In the genomic region with DNA sequence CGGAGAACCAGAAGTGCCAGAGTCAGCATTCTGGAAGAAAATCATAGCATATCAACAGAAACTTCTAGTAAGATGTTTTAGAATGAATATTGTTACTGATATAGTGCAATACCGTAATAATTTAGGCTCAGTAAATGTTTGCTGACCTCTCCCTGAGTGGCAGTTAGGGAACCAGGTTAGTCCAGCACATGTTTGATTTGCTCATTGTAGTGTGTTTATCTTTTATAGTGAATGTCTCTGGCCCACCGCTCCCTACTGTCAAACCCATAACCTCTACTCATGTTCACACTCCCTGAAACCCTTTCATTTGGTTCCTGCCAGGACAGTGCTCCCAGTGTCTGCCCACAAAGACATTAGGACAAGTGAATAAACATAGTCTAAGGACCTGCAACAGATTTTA, we compare ENCODE assay signal across 35 cellular contexts.
"Had no signal": no experiment of that assay in that cellular context is flagged by ENCODE, and none has a peak within 500 bp of the region (broad histone marks: within the 10 kb centered on the region; RNA-seq: fewer than 3 reads in every experiment).

No MANE protein-coding gene starts in this region.

- H3K27ac ChIP-seq: adrenal gland, body of pancreas, esophagus muscularis mucosa, foreskin keratinocyte, gastrocnemius medialis, heart right ventricle, WERI-Rb-1 had no signal

- ATAC-seq: activated CD4-positive, CD25-positive, alpha-beta regulatory T cell treated with anti-CD3 and anti-CD28 coated beads, Interleukin-2, amount 50 U/mL, for 24 hours; activated CD8-positive, alpha-beta memory T cell treated with anti-CD3 and anti-CD28 coated beads, Interleukin-2, amount 10 ng/mL, durations not matched to agents 7 days and 5 days; activated CD8-positive, alpha-beta T cell treated with anti-CD3 and anti-CD28 coated beads, Interleukin-2, amount 10 ng/mL, durations not matched to agents 7 days and 5 days; activated naive CD8-positive, alpha-beta T cell treated with anti-CD3 and anti-CD28 coated beads, Interleukin-2, amount 50 U/mL, for 24 hours; body of pancreas; effector memory CD8-positive, alpha-beta T cell; foreskin keratinocyte; gastrocnemius medialis; heart right ventricle; T-helper 17 cell had no signal

- H3K4me1 Mint-ChIP-seq: activated B cell treated with CpG ODN at 0.5 μM for 24 hours; activated CD8-positive, alpha-beta memory T cell treated with anti-CD3 and anti-CD28 coated beads, Interleukin-2, amount 10 ng/mL, durations not matched to agents 7 days and 5 days; activated naive CD4-positive, alpha-beta T cell treated with anti-CD3 and anti-CD28 coated beads, Interleukin-2, amount 50 U/mL, for 24 hours; activated naive CD8-positive, alpha-beta T cell treated with anti-CD3 and anti-CD28 coated beads for 36 hours; activated naive CD8-positive, alpha-beta T cell treated with anti-CD3 and anti-CD28 coated beads, Interleukin-2, amount 50 U/mL, for 24 hours; T-helper 17 cell had no signal

- H3K36me3 Mint-ChIP-seq: activated CD8-positive, alpha-beta memory T cell treated with anti-CD3 and anti-CD28 coated beads, Interleukin-2, amount 10 ng/mL, durations not matched to agents 7 days and 5 days; activated naive CD4-positive, alpha-beta T cell treated with anti-CD3 and anti-CD28 coated beads, Interleukin-2, amount 50 U/mL, for 24 hours; activated naive CD8-positive, alpha-beta T cell treated with anti-CD3 and anti-CD28 coated beads for 36 hours had no signal

- H3K9me3 Mint-ChIP-seq: activated B cell treated with CpG ODN at 0.5 μM for 24 hours; activated naive CD4-positive, alpha-beta T cell treated with anti-CD3 and anti-CD28 coated beads for 36 hours; activated naive CD8-positive, alpha-beta T cell treated with anti-CD3 and anti-CD28 coated beads for 36 hours; activated T-helper 1 cell treated with anti-CD3 and anti-CD28 coated beads, Interleukin-12 subunit alpha, Interleukin-12 subunit beta, Interleukin-2, Interleukin-4 antibody, amounts not matched to agents 30 ng/mL and 10 ng/mL and 1 ng/mL, durations not matched to agents 14 hours and 24 hours and 36 hours; activated T-helper 2 cell treated with anti-CD3 and anti-CD28 coated beads, Interferon-gamma antibody, Interleukin-2, Interleukin-4, amounts not matched to agents 10 μg/mL and 5 μg/mL and 100 μg/mL, durations not matched to agents 14 hours and 24 hours and 36 hours; T-helper 2 cell treated with Interferon-gamma antibody and Interleukin-4, amounts not matched to agents 5 μg/mL and 100 μg/mL, for 36 hours had no signal

- H3K4me1 ChIP-seq: adrenal gland, body of pancreas, esophagus muscularis mucosa, foreskin keratinocyte, gastrocnemius medialis had no signal

- H3K27me3 ChIP-seq: adrenal gland, body of pancreas, esophagus muscularis mucosa, foreskin keratinocyte, gastrocnemius medialis, heart right ventricle had no signal

- H3K36me3 ChIP-seq: adrenal gland, gastrocnemius medialis, WERI-Rb-1 had no signal

- H3K27me3 Mint-ChIP-seq: activated B cell treated with CpG ODN at 0.5 μM for 24 hours; activated CD8-positive, alpha-beta memory T cell treated with anti-CD3 and anti-CD28 coated beads, Interleukin-2, amount 10 ng/mL, durations not matched to agents 7 days and 5 days; activated naive CD4-positive, alpha-beta T cell treated with anti-CD3 and anti-CD28 coated beads, Interleukin-2, amount 50 U/mL, for 24 hours; activated naive CD8-positive, alpha-beta T cell treated with anti-CD3 and anti-CD28 coated beads for 36 hours; activated naive CD8-positive, alpha-beta T cell treated with anti-CD3 and anti-CD28 coated beads, Interleukin-2, amount 50 U/mL, for 24 hours; effector memory CD8-positive, alpha-beta T cell; T-helper 17 cell had no signal

- H3K4me3 Mint-ChIP-seq: activated B cell treated with CpG ODN at 0.5 μM for 24 hours; activated CD8-positive, alpha-beta memory T cell treated with anti-CD3 and anti-CD28 coated beads, Interleukin-2, amount 10 ng/mL, durations not matched to agents 7 days and 5 days; activated CD8-positive, alpha-beta T cell treated with anti-CD3 and anti-CD28 coated beads, Interleukin-2, amount 10 ng/mL, durations not matched to agents 7 days and 5 days; activated naive CD4-positive, alpha-beta T cell treated with anti-CD3 and anti-CD28 coated beads for 36 hours; activated naive CD4-positive, alpha-beta T cell treated with anti-CD3 and anti-CD28 coated beads, Interleukin-2, amount 50 U/mL, for 24 hours; activated naive CD8-positive, alpha-beta T cell treated with anti-CD3 and anti-CD28 coated beads for 36 hours; activated naive CD8-positive, alpha-beta T cell treated with anti-CD3 and anti-CD28 coated beads, Interleukin-2, amount 50 U/mL, for 24 hours; activated T-helper 1 cell treated with anti-CD3 and anti-CD28 coated beads, Interleukin-12 subunit alpha, Interleukin-12 subunit beta, Interleukin-2, Interleukin-4 antibody, amounts not matched to agents 30 ng/mL and 10 ng/mL and 1 ng/mL, durations not matched to agents 14 hours and 24 hours and 36 hours; effector memory CD8-positive, alpha-beta T cell; T-helper 17 cell; T-helper 2 cell treated with Interferon-gamma antibody and Interleukin-4, amounts not matched to agents 5 μg/mL and 100 μg/mL, for 36 hours had no signal

- H3K4me3 ChIP-seq: adrenal gland, body of pancreas, esophagus muscularis mucosa, gastrocnemius medialis, heart right ventricle had no signal

- H3K27ac Mint-ChIP-seq: activated B cell treated with CpG ODN at 0.5 μM for 24 hours; activated CD8-positive, alpha-beta memory T cell treated with anti-CD3 and anti-CD28 coated beads, Interleukin-2, amount 10 ng/mL, durations not matched to agents 7 days and 5 days; activated CD8-positive, alpha-beta T cell treated with anti-CD3 and anti-CD28 coated beads, Interleukin-2, amount 10 ng/mL, durations not matched to agents 7 days and 5 days; activated naive CD4-positive, alpha-beta T cell treated with anti-CD3 and anti-CD28 coated beads for 36 hours; activated naive CD4-positive, alpha-beta T cell treated with anti-CD3 and anti-CD28 coated beads, Interleukin-2, amount 50 U/mL, for 24 hours; activated naive CD8-positive, alpha-beta T cell treated with anti-CD3 and anti-CD28 coated beads for 36 hours; activated naive CD8-positive, alpha-beta T cell treated with anti-CD3 and anti-CD28 coated beads, Interleukin-2, amount 50 U/mL, for 24 hours; activated T-helper 1 cell treated with anti-CD3 and anti-CD28 coated beads, Interleukin-12 subunit alpha, Interleukin-12 subunit beta, Interleukin-2, Interleukin-4 antibody, amounts not matched to agents 30 ng/mL and 10 ng/mL and 1 ng/mL, durations not matched to agents 14 hours and 24 hours and 36 hours; activated T-helper 2 cell treated with anti-CD3 and anti-CD28 coated beads, Interferon-gamma antibody, Interleukin-2, Interleukin-4, amounts not matched to agents 10 μg/mL and 5 μg/mL and 100 μg/mL, durations not matched to agents 14 hours and 24 hours and 36 hours; effector memory CD8-positive, alpha-beta T cell; T-helper 17 cell; T-helper 2 cell treated with Interferon-gamma antibody and Interleukin-4, amounts not matched to agents 5 μg/mL and 100 μg/mL, for 36 hours had no signal

- H3K9me3 ChIP-seq: adrenal gland, body of pancreas, esophagus muscularis mucosa, gastrocnemius medialis, heart right ventricle had no signal

- DNase-seq: activated B cell treated with CpG ODN at 0.5 μM for 24 hours; activated CD4-positive, alpha-beta T cell treated with anti-CD3 and anti-CD28 coated beads for 48 hours; activated CD4-positive, alpha-beta T cell treated with anti-CD3 and anti-CD28 coated beads, Interleukin-2, amount 50 U/mL, for 1 hour; activated CD4-positive, alpha-beta T cell treated with anti-CD3 and anti-CD28 coated beads, Interleukin-2, amount 50 U/mL, for 48 hours; activated CD8-positive, alpha-beta memory T cell treated with anti-CD3 and anti-CD28 coated beads, Interleukin-2, amount 10 ng/mL, durations not matched to agents 7 days and 5 days; activated CD8-positive, alpha-beta memory T cell treated with anti-CD3 and anti-CD28 coated beads, Interleukin-2, amount 50 U/mL, for 4 hours; activated CD8-positive, alpha-beta T cell treated with anti-CD3 and anti-CD28 coated beads, Interleukin-2, amount 10 ng/mL, durations not matched to agents 7 days and 5 days; activated effector memory CD4-positive, alpha-beta T cell treated with anti-CD3 and anti-CD28 coated beads, Interleukin-2, amount 50 U/mL, for 16 hours; activated naive CD4-positive, alpha-beta T cell treated with anti-CD3 and anti-CD28 coated beads for 36 hours; activated naive CD8-positive, alpha-beta T cell treated with anti-CD3 and anti-CD28 coated beads for 36 hours; activated naive CD8-positive, alpha-beta T cell treated with anti-CD3 and anti-CD28 coated beads, Interleukin-2, amount 50 U/mL, for 24 hours; activated T-cell treated with anti-CD3 and anti-CD28 coated beads, Interleukin-2, amount 50 U/mL, for 1 hour; activated T-cell treated with anti-CD3 and anti-CD28 coated beads, Interleukin-2, amount 50 U/mL, for 48 hours; adrenal gland; amygdala; aorta; body of pancreas; caudate nucleus; cortex of kidney; dermis blood vessel endothelial cell; effector CD4-positive, alpha-beta T cell; effector memory CD8-positive, alpha-beta T cell; erythroblast; foreskin keratinocyte; gastrocnemius medialis; heart right ventricle; T-helper 17 cell; T1000; WERI-Rb-1 had no signal
